In genomic region chr18:72652990-72653593, GRCh38 we compare ENCODE assay signal across 9 cellular contexts.
DNase-seq lines count a peak whose midpoint lies in the region; ATAC-seq and TF ChIP-seq lines count a peak whose summit lies in the region.
"Had no signal": no experiment of that assay in that cellular context is flagged by ENCODE, and none has a peak within 500 bp of the region (broad histone marks: within the 10 kb centered on the region; RNA-seq: fewer than 3 reads in every experiment).

No MANE protein-coding gene starts in this region.

- peak; percentile 79 for TF ChIP-seq CTCF in WERI-Rb-1 (IDR thresholded peaks at IDR 0.05; ENCODE audit: low read depth, low read length)

- H3K9ac ChIP-seq in GM23248, result no peak overlapping the region

- H3K27me3 Mint-ChIP-seq in activated T-cell treated with anti-CD3 and anti-CD28 coated beads, Interleukin-2, amount 50 U/mL, for 4 hours (ENCODE audit: low read depth), result no peaks in the 10 kb centered on the region
- H3K27me3 Mint-ChIP-seq in stimulated activated naive B cell treated with anti-CD40 and anti-IgM and Interleukin-4, amounts not matched to agents 10 μg/mL and 1 μg/mL and 100 μg/mL, for 72 hours, result peaks cover 5% of the 10 kb centered on the region in 2 donors
- H3K27me3 Mint-ChIP-seq: central memory CD8-positive, alpha-beta T cell had no signal

- H3K9me3 ChIP-seq in GM23248 (ENCODE audit: low read depth) (no peaks in the 10 kb centered on the region), WERI-Rb-1 (ENCODE audit: severe bottlenecking) (no peaks in the 10 kb centered on the region)

- no peak overlapping the region for H2AFZ ChIP-seq in GM23248

- no peaks in the 10 kb centered on the region for H3F3A ChIP-seq in GM23248 (ENCODE audit: insufficient read depth)

- H3K36me3 Mint-ChIP-seq in activated T-cell treated with anti-CD3 and anti-CD28 coated beads, Interleukin-2, amount 50 U/mL, for 4 hours (ENCODE audit: insufficient read depth), result no peaks in the 10 kb centered on the region
- H3K36me3 Mint-ChIP-seq in stimulated activated naive B cell treated with anti-CD40 and anti-IgM and Interleukin-4, amounts not matched to agents 10 μg/mL and 1 μg/mL and 100 μg/mL, for 72 hours, result no peaks in the 10 kb centered on the region

- no peaks in the 10 kb centered on the region for H3K9me3 Mint-ChIP-seq in activated T-cell treated with anti-CD3 and anti-CD28 coated beads, Interleukin-2, amount 50 U/mL, for 4 hours
- H3K9me3 Mint-ChIP-seq in stimulated activated naive B cell treated with anti-CD40 and anti-IgM and Interleukin-4, amounts not matched to agents 10 μg/mL and 1 μg/mL and 100 μg/mL, for 72 hours, result peaks cover 2 to 4% of the 10 kb centered on the region in 2 donors

- H3K4me2 ChIP-seq in GM23248 (ENCODE audit: unreplicated experiment), result no peak overlapping the region

- DNase-seq in activated T-cell treated with anti-CD3 and anti-CD28 coated beads for 48 hours (ENCODE audit: low read depth) (peak; percentile 18), GM23248 (peak; percentile 20), KG1 (lab: John Stamatoyannopoulos, UW) (peak; percentile 6), WERI-Rb-1 (peak; percentile 83), iPS DF 19.7 (ENCODE audit: low read depth, low spot score) (peak; percentile 20), NCI-H2196 treated with DMSO at 0.1 percent for 48 hours (lab: John Stamatoyannopoulos, UW; ENCODE audit: unreplicated experiment) (no peak)
- no peak for DNase-seq in activated T-cell treated with anti-CD3 and anti-CD28 coated beads, Interleukin-2, amount 50 U/mL, for 4 hours
- peak; percentile 41 for DNase-seq in stimulated activated naive B cell treated with anti-CD40 and anti-IgM and Interleukin-4, amounts not matched to agents 10 μg/mL and 1 μg/mL and 100 μg/mL, for 72 hours

- no peaks in the 10 kb centered on the region for H3K4me1 Mint-ChIP-seq in activated T-cell treated with anti-CD3 and anti-CD28 coated beads, Interleukin-2, amount 50 U/mL, for 4 hours (ENCODE audit: low read depth)
- H3K4me1 Mint-ChIP-seq in stimulated activated naive B cell treated with anti-CD40 and anti-IgM and Interleukin-4, amounts not matched to agents 10 μg/mL and 1 μg/mL and 100 μg/mL, for 72 hours, result no peaks in the 10 kb centered on the region
- H3K4me1 Mint-ChIP-seq: central memory CD8-positive, alpha-beta T cell had no signal

- H3K79me2 ChIP-seq in GM23248 (ENCODE audit: insufficient read depth), result no peaks in the 10 kb centered on the region

- 33 to 43% methylated on average over 3 of the region's 3 CpGs for WGBS in GM23248 (ENCODE audit: low coverage in 1 of 2, low lambda C conversion rate in 2 of 2, missing lambda C conversion rate in 2 of 2), 2 experiments

- H4K20me1 ChIP-seq in GM23248 (ENCODE audit: insufficient read depth), result no peaks in the 10 kb centered on the region

- in situ Hi-C loops in GM23248 (cut with MboI), result no loop called here

- no peak for ATAC-seq in activated T-cell treated with anti-CD3 and anti-CD28 coated beads, Interleukin-2, amount 50 U/mL, for 4 hours
- peak; percentile 71 to 81 for ATAC-seq in stimulated activated naive B cell treated with anti-CD40 and anti-IgM and Interleukin-4, amounts not matched to agents 10 μg/mL and 1 μg/mL and 100 μg/mL, for 72 hours (replicated peaks)

- no peak overlapping the region for H3K4me3 ChIP-seq in GM23248
- no peak overlapping the region for H3K4me3 ChIP-seq in WERI-Rb-1 (ENCODE audit: low read depth, low read length)

- H3K27ac ChIP-seq in GM23248 (no peak overlapping the region), WERI-Rb-1 (no peak overlapping the region)

- no peaks in the 10 kb centered on the region for H3K9me2 ChIP-seq in GM23248 (ENCODE audit: insufficient read depth)

- no peak overlapping the region for H3K4me3 Mint-ChIP-seq in activated T-cell treated with anti-CD3 and anti-CD28 coated beads, Interleukin-2, amount 50 U/mL, for 4 hours
- no peak overlapping the region for H3K4me3 Mint-ChIP-seq in stimulated activated naive B cell treated with anti-CD40 and anti-IgM and Interleukin-4, amounts not matched to agents 10 μg/mL and 1 μg/mL and 100 μg/mL, for 72 hours
- H3K4me3 Mint-ChIP-seq: central memory CD8-positive, alpha-beta T cell had no signal

- H3K27ac Mint-ChIP-seq in stimulated activated naive B cell treated with anti-CD40 and anti-IgM and Interleukin-4, amounts not matched to agents 10 μg/mL and 1 μg/mL and 100 μg/mL, for 72 hours, result no peak overlapping the region

- H3K27me3 ChIP-seq in GM23248 (replicated peaks; ENCODE audit: insufficient read depth) (no peaks in the 10 kb centered on the region), WERI-Rb-1 (ENCODE audit: insufficient read depth, low read depth, severe bottlenecking) (no peaks in the 10 kb centered on the region)

- H3K36me3 ChIP-seq in GM23248 (ENCODE audit: low read depth) (no peaks in the 10 kb centered on the region), WERI-Rb-1 (no peaks in the 10 kb centered on the region)

- H3K4me1 ChIP-seq in GM23248 (ENCODE audit: insufficient read depth), result no peaks in the 10 kb centered on the region

Comparison
In these comparisons a context has a peak if more than half of its experiments do, and no peak if none do; other contexts are left out.
1. DNase-seq: peak in activated T-cell treated with anti-CD3 and anti-CD28 coated beads for 48 hours (single experiment), GM23248 (single experiment), KG1 (single experiment), WERI-Rb-1 (single experiment), iPS DF 19.7 (single experiment) and stimulated activated naive B cell treated with anti-CD40 and anti-IgM and Interleukin-4, amounts not matched to agents 10 μg/mL and 1 μg/mL and 100 μg/mL, for 72 hours (single experiment); none in activated T-cell treated with anti-CD3 and anti-CD28 coated beads, Interleukin-2, amount 50 U/mL, for 4 hours (single experiment) and NCI-H2196 treated with DMSO at 0.1 percent for 48 hours (single experiment).
2. ATAC-seq: peak in stimulated activated naive B cell treated with anti-CD40 and anti-IgM and Interleukin-4, amounts not matched to agents 10 μg/mL and 1 μg/mL and 100 μg/mL, for 72 hours (2 of 2); none in activated T-cell treated with anti-CD3 and anti-CD28 coated beads, Interleukin-2, amount 50 U/mL, for 4 hours (0 of 2).